13 cellular contexts compared by ENCODE assay signal in genomic region chr1:22754106-22754768, GRCh38. TPM values are rescaled to one million over a fixed set of nuclear protein-coding genes. Genes with fewer than 3 reads are reported as not detected.
DNase-seq lines count a peak whose midpoint lies in the region; ATAC-seq and TF ChIP-seq lines count a peak whose summit lies in the region.
"Had no signal": no experiment of that assay in that cellular context is flagged by ENCODE, and none has a peak within 500 bp of the region (broad histone marks: within the 10 kb centered on the region; RNA-seq: fewer than 3 reads in every experiment).

No MANE protein-coding gene starts in this region.

- H3K27me3 ChIP-seq in SK-N-SH (ENCODE audit: insufficient read depth) = no peaks in the 10 kb centered on the region
- H3K27me3 ChIP-seq: dorsolateral prefrontal cortex, gastrocnemius medialis had no signal

- H3K27ac Mint-ChIP-seq in neural crest cell (ENCODE audit: unreplicated experiment) = peak overlapping the region; percentile 12
- H3K27ac Mint-ChIP-seq: activated naive CD8-positive, alpha-beta T cell treated with anti-CD3 and anti-CD28 coated beads for 36 hours had no signal

- H3F3A ChIP-seq in SK-N-SH (replicated peaks; ENCODE audit: insufficient read depth) = peaks cover 43% of the 10 kb centered on the region

- 0 out of 2 replicates have a peak, but pooled peaks cover 3% of the 10 kb centered on the region for H4K20me1 ChIP-seq in SK-N-SH (ENCODE audit: insufficient read depth)

- H3K9me3 ChIP-seq in SK-N-SH = no peaks in the 10 kb centered on the region
- H3K9me3 ChIP-seq: gastrocnemius medialis had no signal

- TF ChIP-seq EP300 in SK-N-SH (IDR thresholded peaks at IDR 0.05; ENCODE audit: borderline replicate concordance in 1 of 2, low read depth in 1 of 2, low read length in 1 of 2) = no peak

- TF ChIP-seq RAD21 in SK-N-SH (IDR thresholded peaks at IDR 0.05; ENCODE audit: low read length) = no peak

- H3K9ac ChIP-seq in SK-N-SH = peak overlapping the region; percentile 41; the same call in 1 of the 2 replicates

- H3K27me3 Mint-ChIP-seq in neural crest cell (ENCODE audit: low read depth) = no peaks in the 10 kb centered on the region

- H3K36me3 Mint-ChIP-seq in neural crest cell (ENCODE audit: low read depth) = no peaks in the 10 kb centered on the region
- H3K36me3 Mint-ChIP-seq: activated naive CD8-positive, alpha-beta T cell treated with anti-CD3 and anti-CD28 coated beads for 36 hours had no signal

- no peak overlapping the region for H3K4me3 ChIP-seq in SK-N-SH (ENCODE audit: low read depth in 2 of 2, low read length in 1 of 2)
- H3K4me3 ChIP-seq: dorsolateral prefrontal cortex, gastrocnemius medialis, K562, PC-9 had no signal

- H3K9me3 Mint-ChIP-seq in neural crest cell = no peaks in the 10 kb centered on the region
- H3K9me3 Mint-ChIP-seq: activated naive CD8-positive, alpha-beta T cell treated with anti-CD3 and anti-CD28 coated beads for 36 hours had no signal

- H3K4me2 ChIP-seq in SK-N-SH = peak overlapping the region; percentile 70; the same call in 1 of the 2 replicates
- H3K4me2 ChIP-seq: PC-9 had no signal

- no peak for TF ChIP-seq CTCF in GM13976 (IDR thresholded peaks at IDR 0.05; ENCODE audit: borderline replicate concordance, control extremely low read depth, extremely low read depth, insufficient read depth, missing control alignments)
- TF ChIP-seq CTCF in SK-N-SH (IDR thresholded peaks at IDR 0.05) = no peak
- no peak for TF ChIP-seq CTCF in neural crest cell (conservative IDR thresholded peaks at IDR 0.05)

- CTCF ChIA-PET in SK-N-SH (lab: Yijun Ruan, JAX) = interaction anchor here (1.3 kb wide), 1 partner anchor 47 kb away, joined by 3 read pairs; no protein-coding TSS in a partner anchor

- H3K9me2 ChIP-seq in SK-N-SH = no peaks in the 10 kb centered on the region

- in situ Hi-C loops in GM13976 (cut with MboI; ENCODE audit: low sequenced_read_pairs, unreplicated experiment) = no loop called here

- peaks cover 28 to 34% of the 10 kb centered on the region in 2 experiments for H3K4me1 ChIP-seq in SK-N-SH (ENCODE audit: control insufficient read depth in 1 of 2, insufficient read depth in 2 of 2, low read depth in 1 of 2, low read length in 1 of 2)
- H3K4me1 ChIP-seq: gastrocnemius medialis had no signal

- POLR2A ChIA-PET in SK-N-SH (lab: Yijun Ruan, JAX) = no interaction called here

- H3K79me2 ChIP-seq in SK-N-SH (ENCODE audit: insufficient read depth) = peaks cover 36% of the 10 kb centered on the region

- ATAC-seq in GM21717 (IDR thresholded peaks at IDR 0.05; ENCODE audit: unreplicated experiment) = peak; percentile 50
- ATAC-seq: gastrocnemius medialis, K562 had no signal

- H2AFZ ChIP-seq in SK-N-SH (ENCODE audit: low read depth) = peak overlapping the region; percentile 64
- H2AFZ ChIP-seq: PC-9 had no signal

- WGBS in SK-N-SH (ENCODE audit: low lambda C conversion rate) = 61% methylated on average over 6 of the region's 10 CpGs

- H3K4me1 Mint-ChIP-seq in neural crest cell = peaks cover 8% of the 10 kb centered on the region

- no peaks in the 10 kb centered on the region for H3K36me3 ChIP-seq in SK-N-SH (replicated peaks in 1 of 2; ENCODE audit: control insufficient read depth in 1 of 2, insufficient read depth in 2 of 2, low read length in 1 of 2)
- H3K36me3 ChIP-seq: gastrocnemius medialis had no signal

- no peak overlapping the region for H3K4me3 Mint-ChIP-seq in neural crest cell
- H3K4me3 Mint-ChIP-seq: activated naive CD8-positive, alpha-beta T cell treated with anti-CD3 and anti-CD28 coated beads for 36 hours had no signal

- H3K27ac ChIP-seq in SK-N-SH (ENCODE audit: low read depth in 2 of 2, low read length in 1 of 2) = peak overlapping the region; percentile 67 to 95
- H3K27ac ChIP-seq: dorsolateral prefrontal cortex, gastrocnemius medialis, PC-9 had no signal

- DNase-seq in GM13976 (ENCODE audit: low spot score) (peak; percentile 81), SK-N-SH (no peak), neural crest cell (ENCODE audit: low read depth, low spot score) (no peak), middle frontal gyrus (ENCODE audit: extremely low spot score, low spot score) (no peak), DMS79 (lab: John Stamatoyannopoulos, UW) (no peak), putamen (ENCODE audit: low spot score) (no peak)
- DNase-seq in activated CD4-positive, CD25-positive, alpha-beta regulatory T cell (lab: John Stamatoyannopoulos, UW) = no peak
- DNase-seq: activated naive CD8-positive, alpha-beta T cell treated with anti-CD3 and anti-CD28 coated beads for 36 hours; dorsolateral prefrontal cortex; gastrocnemius medialis; PC-9 had no signal

TF ChIP-seq in SK-N-SH, 30 proteins besides CTCF, POLR2A, EP300 and RAD21:
- TF ChIP-seq FOXM1 (IDR thresholded peaks at IDR 0.05; ENCODE audit: low read depth) (no peak), MEF2A (IDR thresholded peaks at IDR 0.05; ENCODE audit: borderline replicate concordance, low read depth) (peak; percentile 27; the same call in 1 of the 2 replicates), FOSL2 (IDR thresholded peaks at IDR 0.05; ENCODE audit: borderline replicate concordance, low read depth) (0 out of 2 replicates have a peak, but pooled peaks have one; percentile 28), SMC3 (IDR thresholded peaks at IDR 0.05; ENCODE audit: low read depth, low read length) (no peak), REST (IDR thresholded peaks at IDR 0.05; ENCODE audit: low read depth, low read length) (no peak), TAF1 (IDR thresholded peaks at IDR 0.05; ENCODE audit: borderline replicate concordance, low read depth, low read length) (no peak), USF1 (IDR thresholded peaks at IDR 0.05; ENCODE audit: borderline replicate concordance, low read depth) (no peak), JUND (IDR thresholded peaks at IDR 0.05) (peak; percentile 24; the same call in 1 of the 2 replicates), PBX3 (IDR thresholded peaks at IDR 0.05) (peak; percentile 80), USF2 (IDR thresholded peaks at IDR 0.05; ENCODE audit: borderline replicate concordance, low read depth, low read length) (no peak)
TF ChIP-seq in SK-N-SH: peak in this region for 4.

RNA-seq across cellular contexts. Expression of gene EPHB2, which starts 43.6 kb away (rescaled TPM):
- 18.6 and 25.2 TPM in 2 replicates for polyA plus RNA-seq in SK-N-SH (2012; rRNA removed)
- polyA plus RNA-seq in SK-N-SH (2012; cell fraction: cytosol; rRNA removed) = 9.1 and 15.3 TPM in 2 replicates
- 11.5 and 14.4 TPM in 2 replicates for polyA plus RNA-seq in SK-N-SH (2012; cell fraction: nucleus; rRNA removed)
- 57.2 and 60.3 TPM in 2 replicates for total RNA-seq in neural crest cell
- total RNA-seq: K562 had no signal
- polyA plus RNA-seq: K562 had no signal
